In genomic region chr10:69479241-69479730, GRCh38 we compare ENCODE assay signal across 12 cellular contexts. TPM values are rescaled to one million over a fixed set of nuclear protein-coding genes. Genes with fewer than 3 reads are reported as not detected.
DNase-seq lines count a peak whose midpoint lies in the region; ATAC-seq and TF ChIP-seq lines count a peak whose summit lies in the region.
"Had no signal": no experiment of that assay in that cellular context is flagged by ENCODE, and none has a peak within 500 bp of the region (broad histone marks: within the 10 kb centered on the region; RNA-seq: fewer than 3 reads in every experiment).

No MANE protein-coding gene starts in this region.

- H3K9me3 Mint-ChIP-seq in activated naive CD8-positive, alpha-beta T cell treated with anti-CD3 and anti-CD28 coated beads for 36 hours: no peaks in the 10 kb centered on the region
- H3K9me3 Mint-ChIP-seq: stimulated activated naive CD8-positive, alpha-beta T cell treated with anti-CD3 and anti-CD28 coated beads, Interleukin-15, Interleukin-2, amounts not matched to agents 100 ng/mL and 50 ng/mL, for 24 hours had no signal

- H3K9me3 ChIP-seq in Panc1 (ENCODE audit: control insufficient read depth, insufficient read depth, low read depth, low read length) (no peaks in the 10 kb centered on the region), parathyroid adenoma (ENCODE audit: control insufficient read depth, low read length) (no peaks in the 10 kb centered on the region)

- no peaks in the 10 kb centered on the region for H3K27me3 Mint-ChIP-seq in activated naive CD8-positive, alpha-beta T cell treated with anti-CD3 and anti-CD28 coated beads for 36 hours
- H3K27me3 Mint-ChIP-seq: stimulated activated naive CD8-positive, alpha-beta T cell treated with anti-CD3 and anti-CD28 coated beads, Interleukin-15, Interleukin-2, amounts not matched to agents 100 ng/mL and 50 ng/mL, for 24 hours had no signal

- TF ChIP-seq CTCF in C4-2B (conservative IDR thresholded peaks at IDR 0.05): no peak
- TF ChIP-seq CTCF in Panc1 (IDR thresholded peaks at IDR 0.05): no peak
- no peak for TF ChIP-seq CTCF in parathyroid adenoma (IDR thresholded peaks at IDR 0.05)

- no peak overlapping the region for H3K9ac ChIP-seq in parathyroid adenoma

- CTCF ChIA-PET in Panc1 (lab: Charles Lee): interaction anchor here (0.5 kb wide), 2 partner anchors 11 to 51 kb away, joined by 3 to 6 read pairs; no protein-coding TSS in a partner anchor

- H3K4me3 ChIP-seq in Panc1 (ENCODE audit: low read depth in 2 of 2, low read length in 2 of 2): no peak overlapping the region
- H3K4me3 ChIP-seq in parathyroid adenoma (ENCODE audit: low read depth, low read length): no peak overlapping the region

- H3K27me3 ChIP-seq in Panc1 (ENCODE audit: control insufficient read depth, insufficient read depth, low read length): no peaks in the 10 kb centered on the region
- no peaks in the 10 kb centered on the region for H3K27me3 ChIP-seq in parathyroid adenoma (ENCODE audit: control insufficient read depth, insufficient read depth, low read length)

- intact Hi-C loops in Panc1 (cut with micrococcal nuclease; ENCODE audit: unreplicated experiment): no loop called here

- peak overlapping the region; percentile 2; the same call in 1 of the 2 replicates for H3K27ac ChIP-seq in C4-2B
- H3K27ac ChIP-seq in Panc1 (ENCODE audit: low read length): peak overlapping the region; percentile 35
- H3K27ac ChIP-seq in parathyroid adenoma: peak overlapping the region; percentile 77
- H3K27ac ChIP-seq: epithelial cell of prostate had no signal

- in situ Hi-C loops in Panc1 (cut with HindIII; ENCODE audit: low pct_unique_long_range_greater_than_20kb, low sequenced_read_pairs): no loop called here

- no peak overlapping the region for H3K27ac Mint-ChIP-seq in activated naive CD8-positive, alpha-beta T cell treated with anti-CD3 and anti-CD28 coated beads for 36 hours
- H3K27ac Mint-ChIP-seq: stimulated activated naive CD8-positive, alpha-beta T cell treated with anti-CD3 and anti-CD28 coated beads, Interleukin-15, Interleukin-2, amounts not matched to agents 100 ng/mL and 50 ng/mL, for 24 hours had no signal

- POLR2A ChIA-PET in Panc1 (lab: Charles Lee): no interaction called here

- BruUV-seq in Panc1 (replicated peaks; lab: Mats Ljungman, UMichigan): no TSS peak

- H2AFZ ChIP-seq in parathyroid adenoma: no peak overlapping the region

- no peak for DNase-seq in Panc1 (ENCODE audit: low read depth, low spot score)
- peak; percentile 63 for DNase-seq in globus pallidus (ENCODE audit: low spot score)
- no peak for DNase-seq in HuH-7.5 (ENCODE audit: low spot score)
- no peak for DNase-seq in activated naive CD8-positive, alpha-beta T cell treated with anti-CD3 and anti-CD28 coated beads for 36 hours
- DNase-seq in stimulated activated naive CD8-positive, alpha-beta T cell treated with anti-CD3 and anti-CD28 coated beads, Interleukin-15, Interleukin-2, amounts not matched to agents 100 U/mL and 50 U/mL, for 24 hours: no peak
- DNase-seq: activated CD8-positive, alpha-beta memory T cell treated with anti-CD3 and anti-CD28 coated beads, Interleukin-2, amount 50 U/mL, for 4 hours; NCI-H510A treated with DMSO at 0.1 percent for 48 hours had no signal

- H3K4me1 Mint-ChIP-seq in activated naive CD8-positive, alpha-beta T cell treated with anti-CD3 and anti-CD28 coated beads for 36 hours: no peaks in the 10 kb centered on the region

- no peaks in the 10 kb centered on the region for H3K79me2 ChIP-seq in parathyroid adenoma

- H3K4me1 ChIP-seq in Panc1 (ENCODE audit: control insufficient read depth, insufficient read depth, low read length) (peaks cover 59% of the 10 kb centered on the region), parathyroid adenoma (no peaks in the 10 kb centered on the region)

- H3K36me3 Mint-ChIP-seq in activated naive CD8-positive, alpha-beta T cell treated with anti-CD3 and anti-CD28 coated beads for 36 hours: no peaks in the 10 kb centered on the region

- ATAC-seq in Panc1 (no peak), HG02678 (IDR thresholded peaks at IDR 0.05; ENCODE audit: unreplicated experiment) (no peak)
- no peak for ATAC-seq in stimulated activated naive CD8-positive, alpha-beta T cell treated with anti-CD3 and anti-CD28 coated beads, Interleukin-15, Interleukin-2, amounts not matched to agents 100 U/mL and 50 U/mL, for 24 hours

- H3K4me2 ChIP-seq in parathyroid adenoma (ENCODE audit: low read length): no peak overlapping the region

- H3K4me3 Mint-ChIP-seq in activated naive CD8-positive, alpha-beta T cell treated with anti-CD3 and anti-CD28 coated beads for 36 hours: no peak overlapping the region
- H3K4me3 Mint-ChIP-seq: stimulated activated naive CD8-positive, alpha-beta T cell treated with anti-CD3 and anti-CD28 coated beads, Interleukin-15, Interleukin-2, amounts not matched to agents 100 ng/mL and 50 ng/mL, for 24 hours had no signal

- no peaks in the 10 kb centered on the region; the same call in 1 of the 2 replicates for H3K36me3 ChIP-seq in Panc1 (ENCODE audit: control insufficient read depth, insufficient read depth, low read length)
- H3K36me3 ChIP-seq in parathyroid adenoma (ENCODE audit: control insufficient read depth, insufficient read depth, low read length): no peaks in the 10 kb centered on the region

RNA-seq across cellular contexts. Expression of gene TSPAN15, which starts 28.0 kb away (rescaled TPM):
- 199 TPM for total RNA-seq in Panc1 (2021; ENCODE audit: unreplicated experiment)
- 415 TPM for polyA plus RNA-seq in Panc1 (2012; ENCODE audit: insufficient read length)
- under 1 TPM; 0.60 to 0.66 TPM for total RNA-seq in activated naive CD8-positive, alpha-beta T cell treated with anti-CD3 and anti-CD28 coated beads for 36 hours

Comparison
In these comparisons a context has a peak if more than half of its experiments do, and no peak if none do; other contexts are left out.
1. H3K27ac ChIP-seq: peak in every context shown above with its lines; median percentile 77 in parathyroid adenoma; 35 in Panc1; 2 in C4-2B.
2. RNA of gene TSPAN15, which starts 28.0 kb away (total RNA-seq): 199 TPM in Panc1 (single experiment); 0.60 to 0.66 TPM in activated naive CD8-positive, alpha-beta T cell treated with anti-CD3 and anti-CD28 coated beads for 36 hours; every median in the first group is over 100 times any median in the second.